Comparison of ENCODE assay signal across 1 cellular context in the genomic region with DNA sequence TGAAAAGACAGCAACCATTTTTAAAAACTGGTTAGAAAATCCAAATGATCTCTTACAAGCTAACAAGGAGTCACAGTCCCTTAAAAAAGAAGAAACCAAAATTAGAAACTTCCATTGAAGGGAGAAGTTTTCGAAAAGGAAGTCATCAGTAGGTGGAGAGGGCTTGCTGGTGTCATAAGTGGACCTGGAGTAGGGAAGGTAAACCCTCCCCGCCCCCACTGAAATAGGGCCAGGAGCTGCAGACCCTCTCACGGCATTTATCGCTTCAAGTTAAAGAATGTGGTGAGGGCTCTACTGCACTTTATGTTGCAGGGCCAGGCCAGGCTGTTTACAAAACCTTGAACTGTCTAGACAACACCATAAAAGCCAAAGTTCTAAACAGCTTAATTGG.
TF ChIP-seq lines count a peak whose summit lies in the region.

No MANE protein-coding gene starts in this region.

TF ChIP-seq in H1, 55 proteins besides CTCF, POLR2A, EP300 and RAD21:
- no peak for TF ChIP-seq CTBP2 (IDR thresholded peaks at IDR 0.05; ENCODE audit: borderline replicate concordance, insufficient read depth, insufficient read length, low read length)
- TF ChIP-seq RNF2 (IDR thresholded peaks at IDR 0.05; ENCODE audit: borderline replicate concordance, low read depth, low read length, missing control alignments, poor library complexity, severe bottlenecking) = peak; percentile 35
